In genomic region chr7:135206887-135207738, GRCh38 we compare ENCODE assay signal across 1 cellular context.
TF ChIP-seq lines count a peak whose summit lies in the region.

No MANE protein-coding gene starts in this region.

TF ChIP-seq in HepG2, 621 proteins besides CTCF, POLR2A, EP300 and RAD21:
- TF ChIP-seq ZNF766 (CRISPR knock-in tag; IDR thresholded peaks at IDR 0.05; ENCODE audit: borderline replicate concordance) (no peak), BRCA1 (CRISPR knock-in tag; IDR thresholded peaks at IDR 0.05) (no peak), ZC3H13 (CRISPR knock-in tag; IDR thresholded peaks at IDR 0.05) (no peak), YY1 (IDR thresholded peaks at IDR 0.05; ENCODE audit: insufficient read depth, insufficient replicate concordance, low read depth, low read length) (no peak), CBX2 (IDR thresholded peaks at IDR 0.05; ENCODE audit: low read depth, low read length) (no peak), CBX2 (CRISPR knock-in tag; IDR thresholded peaks at IDR 0.05; ENCODE audit: low read depth) (no peak), ZNF605 (CRISPR knock-in tag; IDR thresholded peaks at IDR 0.05) (no peak), NR2F6 (IDR thresholded peaks at IDR 0.05) (no peak), NR2F6 (CRISPR knock-in tag; IDR thresholded peaks at IDR 0.05) (no peak), ZNF841 (CRISPR knock-in tag; IDR thresholded peaks at IDR 0.05; ENCODE audit: borderline replicate concordance) (no peak), SSRP1 (CRISPR knock-in tag; IDR thresholded peaks at IDR 0.05) (no peak), ZBTB8A (CRISPR knock-in tag; IDR thresholded peaks at IDR 0.05; ENCODE audit: borderline replicate concordance, low read depth) (no peak), CEBPB (IDR thresholded peaks at IDR 0.05; ENCODE audit: borderline replicate concordance, low read depth, low read length) (no peak), DRAP1 (CRISPR knock-in tag; IDR thresholded peaks at IDR 0.05) (no peak), EZH2 (conservative IDR thresholded peaks at IDR 0.05; ENCODE audit: low read depth, low read length) (no peak)
- TF ChIP-seq, protein P1, sequence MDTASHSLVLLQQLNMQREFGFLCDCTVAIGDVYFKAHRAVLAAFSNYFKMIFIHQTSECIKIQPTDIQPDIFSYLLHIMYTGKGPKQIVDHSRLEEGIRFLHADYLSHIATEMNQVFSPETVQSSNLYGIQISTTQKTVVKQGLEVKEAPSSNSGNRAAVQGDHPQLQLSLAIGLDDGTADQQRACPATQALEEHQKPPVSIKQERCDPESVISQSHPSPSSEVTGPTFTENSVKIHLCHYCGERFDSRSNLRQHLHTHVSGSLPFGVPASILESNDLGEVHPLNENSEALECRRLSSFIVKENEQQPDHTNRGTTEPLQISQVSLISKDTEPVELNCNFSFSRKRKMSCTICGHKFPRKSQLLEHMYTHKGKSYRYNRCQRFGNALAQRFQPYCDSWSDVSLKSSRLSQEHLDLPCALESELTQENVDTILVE (CRISPR knock-in tag; IDR thresholded peaks at IDR 0.05), result no peak
- TF ChIP-seq, protein P2, sequence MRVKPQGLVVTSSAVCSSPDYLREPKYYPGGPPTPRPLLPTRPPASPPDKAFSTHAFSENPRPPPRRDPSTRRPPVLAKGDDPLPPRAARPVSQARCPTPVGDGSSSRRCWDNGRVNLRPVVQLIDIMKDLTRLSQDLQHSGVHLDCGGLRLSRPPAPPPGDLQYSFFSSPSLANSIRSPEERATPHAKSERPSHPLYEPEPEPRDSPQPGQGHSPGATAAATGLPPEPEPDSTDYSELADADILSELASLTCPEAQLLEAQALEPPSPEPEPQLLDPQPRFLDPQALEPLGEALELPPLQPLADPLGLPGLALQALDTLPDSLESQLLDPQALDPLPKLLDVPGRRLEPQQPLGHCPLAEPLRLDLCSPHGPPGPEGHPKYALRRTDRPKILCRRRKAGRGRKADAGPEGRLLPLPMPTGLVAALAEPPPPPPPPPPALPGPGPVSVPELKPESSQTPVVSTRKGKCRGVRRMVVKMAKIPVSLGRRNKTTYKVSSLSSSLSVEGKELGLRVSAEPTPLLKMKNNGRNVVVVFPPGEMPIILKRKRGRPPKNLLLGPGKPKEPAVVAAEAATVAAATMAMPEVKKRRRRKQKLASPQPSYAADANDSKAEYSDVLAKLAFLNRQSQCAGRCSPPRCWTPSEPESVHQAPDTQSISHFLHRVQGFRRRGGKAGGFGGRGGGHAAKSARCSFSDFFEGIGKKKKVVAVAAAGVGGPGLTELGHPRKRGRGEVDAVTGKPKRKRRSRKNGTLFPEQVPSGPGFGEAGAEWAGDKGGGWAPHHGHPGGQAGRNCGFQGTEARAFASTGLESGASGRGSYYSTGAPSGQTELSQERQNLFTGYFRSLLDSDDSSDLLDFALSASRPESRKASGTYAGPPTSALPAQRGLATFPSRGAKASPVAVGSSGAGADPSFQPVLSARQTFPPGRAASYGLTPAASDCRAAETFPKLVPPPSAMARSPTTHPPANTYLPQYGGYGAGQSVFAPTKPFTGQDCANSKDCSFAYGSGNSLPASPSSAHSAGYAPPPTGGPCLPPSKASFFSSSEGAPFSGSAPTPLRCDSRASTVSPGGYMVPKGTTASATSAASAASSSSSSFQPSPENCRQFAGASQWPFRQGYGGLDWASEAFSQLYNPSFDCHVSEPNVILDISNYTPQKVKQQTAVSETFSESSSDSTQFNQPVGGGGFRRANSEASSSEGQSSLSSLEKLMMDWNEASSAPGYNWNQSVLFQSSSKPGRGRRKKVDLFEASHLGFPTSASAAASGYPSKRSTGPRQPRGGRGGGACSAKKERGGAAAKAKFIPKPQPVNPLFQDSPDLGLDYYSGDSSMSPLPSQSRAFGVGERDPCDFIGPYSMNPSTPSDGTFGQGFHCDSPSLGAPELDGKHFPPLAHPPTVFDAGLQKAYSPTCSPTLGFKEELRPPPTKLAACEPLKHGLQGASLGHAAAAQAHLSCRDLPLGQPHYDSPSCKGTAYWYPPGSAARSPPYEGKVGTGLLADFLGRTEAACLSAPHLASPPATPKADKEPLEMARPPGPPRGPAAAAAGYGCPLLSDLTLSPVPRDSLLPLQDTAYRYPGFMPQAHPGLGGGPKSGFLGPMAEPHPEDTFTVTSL (CRISPR knock-in tag; IDR thresholded peaks at IDR 0.05; ENCODE audit: borderline replicate concordance), result no peak
- TF ChIP-seq, protein P3, sequence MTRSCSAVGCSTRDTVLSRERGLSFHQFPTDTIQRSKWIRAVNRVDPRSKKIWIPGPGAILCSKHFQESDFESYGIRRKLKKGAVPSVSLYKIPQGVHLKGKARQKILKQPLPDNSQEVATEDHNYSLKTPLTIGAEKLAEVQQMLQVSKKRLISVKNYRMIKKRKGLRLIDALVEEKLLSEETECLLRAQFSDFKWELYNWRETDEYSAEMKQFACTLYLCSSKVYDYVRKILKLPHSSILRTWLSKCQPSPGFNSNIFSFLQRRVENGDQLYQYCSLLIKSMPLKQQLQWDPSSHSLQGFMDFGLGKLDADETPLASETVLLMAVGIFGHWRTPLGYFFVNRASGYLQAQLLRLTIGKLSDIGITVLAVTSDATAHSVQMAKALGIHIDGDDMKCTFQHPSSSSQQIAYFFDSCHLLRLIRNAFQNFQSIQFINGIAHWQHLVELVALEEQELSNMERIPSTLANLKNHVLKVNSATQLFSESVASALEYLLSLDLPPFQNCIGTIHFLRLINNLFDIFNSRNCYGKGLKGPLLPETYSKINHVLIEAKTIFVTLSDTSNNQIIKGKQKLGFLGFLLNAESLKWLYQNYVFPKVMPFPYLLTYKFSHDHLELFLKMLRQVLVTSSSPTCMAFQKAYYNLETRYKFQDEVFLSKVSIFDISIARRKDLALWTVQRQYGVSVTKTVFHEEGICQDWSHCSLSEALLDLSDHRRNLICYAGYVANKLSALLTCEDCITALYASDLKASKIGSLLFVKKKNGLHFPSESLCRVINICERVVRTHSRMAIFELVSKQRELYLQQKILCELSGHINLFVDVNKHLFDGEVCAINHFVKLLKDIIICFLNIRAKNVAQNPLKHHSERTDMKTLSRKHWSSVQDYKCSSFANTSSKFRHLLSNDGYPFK (CRISPR knock-in tag; IDR thresholded peaks at IDR 0.05; ENCODE audit: borderline replicate concordance), result no peak
TF ChIP-seq in HepG2: peak in this region for 0.
